18 cellular contexts compared by ENCODE assay signal in the genomic region with DNA sequence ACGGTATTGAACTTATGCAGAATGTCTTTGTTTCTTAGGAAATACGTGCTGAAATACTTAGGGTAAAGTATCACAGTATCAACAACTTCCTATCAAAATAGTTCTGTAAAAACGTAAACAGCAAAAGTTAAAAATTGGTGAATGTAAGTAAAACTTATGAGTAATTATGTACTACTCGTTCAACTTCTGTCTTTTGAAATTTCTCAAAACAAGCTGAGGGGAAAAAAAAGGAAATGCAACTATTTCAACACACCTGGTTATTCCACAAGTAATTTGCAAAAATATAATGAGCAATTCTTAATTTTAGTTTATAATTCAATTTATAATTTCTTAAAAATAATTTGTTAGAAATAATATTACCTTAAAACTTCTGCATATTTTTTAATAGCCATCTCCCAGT.
"Had no signal": no experiment of that assay in that cellular context is flagged by ENCODE, and none has a peak within 500 bp of the region (broad histone marks: within the 10 kb centered on the region; RNA-seq: fewer than 3 reads in every experiment).

No MANE protein-coding gene starts in this region.

- ATAC-seq: esophagus mucosa, gastrocnemius medialis, heart right ventricle, left lobe of liver, mucosa of descending colon, pancreas, right cardiac atrium had no signal

- H3K9me3 ChIP-seq: gastrocnemius medialis, heart right ventricle, mucosa of descending colon, pancreas had no signal

- DNase-seq: cortex of kidney; dorsolateral prefrontal cortex; effector CD8-positive, alpha-beta T cell; gastrocnemius medialis; heart right ventricle; hypothalamus; mammary epithelial cell; mucosa of descending colon; natural killer cell; nucleus accumbens; pancreas; right cardiac atrium; small intestine; stimulated activated CD4-positive, alpha-beta T cell treated with anti-CD3 and anti-CD28 coated beads, Interleukin-12 subunit alpha, Interleukin-12 subunit beta, amount 100 ng/mL, for 4 hours; stimulated activated naive CD4-positive, alpha-beta T cell treated with Interleukin-2 at 50 U/mL for 16 hours; trophoblast cell had no signal

- H3K27ac ChIP-seq: dorsolateral prefrontal cortex, gastrocnemius medialis, pancreas had no signal

- H3K27me3 ChIP-seq: dorsolateral prefrontal cortex, gastrocnemius medialis, heart right ventricle, pancreas had no signal

- H3K4me3 ChIP-seq: dorsolateral prefrontal cortex, gastrocnemius medialis, heart right ventricle, mucosa of descending colon, pancreas had no signal

- H3K4me1 ChIP-seq: pancreas had no signal
